ENCODE assay signal across 12 cellular contexts in genomic region chr10:101284171-101285092, GRCh38. TPM values are rescaled to one million over a fixed set of nuclear protein-coding genes. Genes with fewer than 3 reads are reported as not detected.
DNase-seq lines count a peak whose midpoint lies in the region; ATAC-seq and TF ChIP-seq lines count a peak whose summit lies in the region.
"Had no signal": no experiment of that assay in that cellular context is flagged by ENCODE, and none has a peak within 500 bp of the region (broad histone marks: within the 10 kb centered on the region; RNA-seq: fewer than 3 reads in every experiment).

No MANE protein-coding gene starts in this region.

- no peaks in the 10 kb centered on the region for H3K9me3 ChIP-seq in WERI-Rb-1 (ENCODE audit: severe bottlenecking)
- no peaks in the 10 kb centered on the region for H3K9me3 ChIP-seq in lower lobe of right lung
- H3K9me3 ChIP-seq in vagina, result no peaks in the 10 kb centered on the region

- TF ChIP-seq POLR2A in vagina (IDR thresholded peaks at IDR 0.05), result no peak

- DNase-seq in activated T-cell treated with anti-CD3 and anti-CD28 coated beads, Interleukin-2, amount 50 U/mL, for 24 hours, result peak; percentile 38
- no peak for DNase-seq in activated T-cell treated with anti-CD3 and anti-CD28 coated beads for 4 hours
- DNase-seq in WERI-Rb-1, result peak; percentile 62
- DNase-seq in lower lobe of right lung, result no peak
- no peak for DNase-seq in stimulated activated naive B cell treated with anti-CD40 and anti-IgM and Interleukin-4, amounts not matched to agents 10 μg/mL and 1 μg/mL and 100 μg/mL, for 72 hours
- DNase-seq in HFFc6, result no peak
- no peak for DNase-seq in AG08395 (ENCODE audit: low spot score)
- DNase-seq in vagina (ENCODE audit: extremely low spot score in 2 of 2), result no peak
- DNase-seq: EL, NCI-H1694, PC-3 had no signal

- intact Hi-C loops in lower lobe of right lung (cut with DNase I) (no loop called here), vagina (cut with DNase I) (no loop called here)

- H3K36me3 Mint-ChIP-seq in activated T-cell treated with anti-CD3 and anti-CD28 coated beads, Interleukin-2, amount 50 U/mL, for 24 hours (ENCODE audit: low read depth), result no peaks in the 10 kb centered on the region
- no peaks in the 10 kb centered on the region for H3K36me3 Mint-ChIP-seq in stimulated activated naive B cell treated with anti-CD40 and anti-IgM and Interleukin-4, amounts not matched to agents 10 μg/mL and 1 μg/mL and 100 μg/mL, for 72 hours
- H3K36me3 Mint-ChIP-seq in HFFc6 (ENCODE audit: low read depth), result no peaks in the 10 kb centered on the region

- H3K4me1 ChIP-seq in lower lobe of right lung (peaks cover 3% of the 10 kb centered on the region), vagina (no peaks in the 10 kb centered on the region)

- H3K9me3 Mint-ChIP-seq in activated T-cell treated with anti-CD3 and anti-CD28 coated beads, Interleukin-2, amount 50 U/mL, for 24 hours, result no peaks in the 10 kb centered on the region
- no peaks in the 10 kb centered on the region for H3K9me3 Mint-ChIP-seq in stimulated activated naive B cell treated with anti-CD40 and anti-IgM and Interleukin-4, amounts not matched to agents 10 μg/mL and 1 μg/mL and 100 μg/mL, for 72 hours
- H3K9me3 Mint-ChIP-seq in HFFc6, result no peaks in the 10 kb centered on the region

- no peak for TF ChIP-seq CTCF in WERI-Rb-1 (IDR thresholded peaks at IDR 0.05; ENCODE audit: low read depth, low read length)
- no peak for TF ChIP-seq CTCF in lower lobe of right lung (IDR thresholded peaks at IDR 0.05)
- TF ChIP-seq CTCF in HFFc6 (IDR thresholded peaks at IDR 0.05), result no peak
- TF ChIP-seq CTCF in vagina (IDR thresholded peaks at IDR 0.05), result no peak

- no peaks in the 10 kb centered on the region for H3K36me3 ChIP-seq in WERI-Rb-1
- H3K36me3 ChIP-seq in lower lobe of right lung, result no peaks in the 10 kb centered on the region
- H3K36me3 ChIP-seq in vagina, result no peaks in the 10 kb centered on the region

- H3K27ac Mint-ChIP-seq in activated T-cell treated with anti-CD3 and anti-CD28 coated beads, Interleukin-2, amount 50 U/mL, for 24 hours, result no peak overlapping the region
- H3K27ac Mint-ChIP-seq in stimulated activated naive B cell treated with anti-CD40 and anti-IgM and Interleukin-4, amounts not matched to agents 10 μg/mL and 1 μg/mL and 100 μg/mL, for 72 hours, result no peak overlapping the region
- no peak overlapping the region for H3K27ac Mint-ChIP-seq in HFFc6

- peaks cover 7% of the 10 kb centered on the region for H3K4me1 Mint-ChIP-seq in activated T-cell treated with anti-CD3 and anti-CD28 coated beads, Interleukin-2, amount 50 U/mL, for 24 hours (ENCODE audit: low read depth)
- H3K4me1 Mint-ChIP-seq in stimulated activated naive B cell treated with anti-CD40 and anti-IgM and Interleukin-4, amounts not matched to agents 10 μg/mL and 1 μg/mL and 100 μg/mL, for 72 hours, result peaks cover 11 to 26% of the 10 kb centered on the region in 2 donors
- no peaks in the 10 kb centered on the region for H3K4me1 Mint-ChIP-seq in HFFc6 (ENCODE audit: low read depth)

- H3K27me3 ChIP-seq in WERI-Rb-1 (ENCODE audit: insufficient read depth, low read depth, severe bottlenecking) (no peaks in the 10 kb centered on the region), lower lobe of right lung (ENCODE audit: low read depth) (peaks cover 81% of the 10 kb centered on the region), vagina (no peaks in the 10 kb centered on the region)

- peak overlapping the region; percentile 29 for H3K4me3 ChIP-seq in WERI-Rb-1 (ENCODE audit: low read depth, low read length)
- H3K4me3 ChIP-seq in lower lobe of right lung, result no peak overlapping the region
- peak overlapping the region in 1 of 2 donors; percentile 24 for H3K4me3 ChIP-seq in vagina

- H3K27ac ChIP-seq in WERI-Rb-1 (peak overlapping the region; percentile 14), lower lobe of right lung (no peak overlapping the region), vagina (no peak overlapping the region)

- peaks cover 78% of the 10 kb centered on the region for H3K27me3 Mint-ChIP-seq in activated T-cell treated with anti-CD3 and anti-CD28 coated beads, Interleukin-2, amount 50 U/mL, for 24 hours
- H3K27me3 Mint-ChIP-seq in stimulated activated naive B cell treated with anti-CD40 and anti-IgM and Interleukin-4, amounts not matched to agents 10 μg/mL and 1 μg/mL and 100 μg/mL, for 72 hours, result peaks cover 73 to 87% of the 10 kb centered on the region in 2 donors
- H3K27me3 Mint-ChIP-seq in HFFc6 (ENCODE audit: insufficient read depth), result peaks cover 58% of the 10 kb centered on the region

- peak; percentile 19 to 21 for ATAC-seq in lower lobe of right lung
- no peak for ATAC-seq in stimulated activated naive B cell treated with anti-CD40 and anti-IgM and Interleukin-4, amounts not matched to agents 10 μg/mL and 1 μg/mL and 100 μg/mL, for 72 hours (replicated peaks)
- ATAC-seq: esophagus mucosa, PC-3 had no signal

- peak overlapping the region; percentile 15 for H3K4me3 Mint-ChIP-seq in activated T-cell treated with anti-CD3 and anti-CD28 coated beads, Interleukin-2, amount 50 U/mL, for 24 hours
- peak overlapping the region; percentile 33 to 39 for H3K4me3 Mint-ChIP-seq in stimulated activated naive B cell treated with anti-CD40 and anti-IgM and Interleukin-4, amounts not matched to agents 10 μg/mL and 1 μg/mL and 100 μg/mL, for 72 hours
- H3K4me3 Mint-ChIP-seq in HFFc6, result no peak overlapping the region

RNA-seq across cellular contexts. Expression of gene LBX1, which starts 55.2 kb away (rescaled TPM):
- total RNA-seq in lower lobe of right lung (not detected), vagina (not detected)
- total RNA-seq in HFFc6 (2021; fragmentation: NEBNext Ultra II Directional; extraction: Animal tissue kit (Norgen Biotek cat#: 25700)), result not detected
- total RNA-seq: esophagus mucosa, PC-3 had no signal

Comparison
In these comparisons a context has a peak if more than half of its experiments do, and no peak if none do; other contexts are left out.
1. DNase-seq: peak in activated T-cell treated with anti-CD3 and anti-CD28 coated beads, Interleukin-2, amount 50 U/mL, for 24 hours (single experiment) and WERI-Rb-1 (single experiment); none in activated T-cell treated with anti-CD3 and anti-CD28 coated beads for 4 hours (single experiment), lower lobe of right lung (single experiment), stimulated activated naive B cell treated with anti-CD40 and anti-IgM and Interleukin-4, amounts not matched to agents 10 μg/mL and 1 μg/mL and 100 μg/mL, for 72 hours (single experiment), HFFc6 (single experiment), AG08395 (single experiment) and vagina (0 of 2).
2. ATAC-seq: peak in lower lobe of right lung (2 of 2); none in stimulated activated naive B cell treated with anti-CD40 and anti-IgM and Interleukin-4, amounts not matched to agents 10 μg/mL and 1 μg/mL and 100 μg/mL, for 72 hours (0 of 2).